Comparison of ENCODE assay signal across 9 cellular contexts in the genomic region with DNA sequence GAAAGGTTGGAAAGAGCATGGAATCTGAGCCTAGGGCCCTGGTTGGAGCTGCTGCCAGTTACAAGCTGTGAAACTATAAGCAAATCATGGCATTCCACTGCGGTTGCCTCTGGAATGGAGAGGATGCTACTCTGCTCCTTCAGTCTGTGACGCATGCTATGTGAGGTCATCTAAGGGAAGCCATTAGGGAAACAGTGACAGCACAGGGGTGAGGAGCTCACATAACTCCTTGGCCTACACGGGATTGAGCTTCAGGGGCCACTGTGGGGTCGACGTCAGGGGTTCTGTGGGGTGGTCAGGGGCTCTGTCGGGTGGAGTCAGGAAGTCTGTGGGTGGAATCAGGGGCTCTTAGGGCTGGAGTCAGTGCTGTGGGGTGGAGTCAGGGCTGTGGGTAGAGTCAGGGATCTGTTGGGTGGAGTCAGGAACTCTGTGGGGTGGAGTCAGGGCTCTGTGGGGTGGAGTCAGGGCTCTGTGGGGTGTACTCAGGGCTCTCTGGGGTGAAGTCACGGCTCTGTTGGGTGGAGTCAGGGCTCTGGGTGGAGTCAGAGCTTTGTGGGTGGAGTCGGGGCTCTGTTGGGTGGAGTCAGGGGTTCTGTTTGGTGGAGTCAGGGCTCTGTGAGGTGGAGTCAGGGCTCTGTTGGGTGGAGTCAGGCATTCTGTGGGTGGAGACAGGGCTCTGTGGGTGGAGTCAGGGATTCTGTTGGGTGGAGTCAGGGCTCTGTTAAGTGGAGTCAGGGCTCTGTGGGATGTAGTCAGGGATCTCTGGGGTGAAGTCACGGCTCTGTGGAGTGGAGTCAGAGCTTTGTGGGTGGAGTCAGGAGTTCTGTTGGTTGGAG. TPM values are rescaled to one million over a fixed set of nuclear protein-coding genes. Genes with fewer than 3 reads are reported as not detected.
DNase-seq lines count a peak whose midpoint lies in the region; ATAC-seq, FAIRE-seq and TF ChIP-seq lines count a peak whose summit lies in the region.
"Had no signal": no experiment of that assay in that cellular context is flagged by ENCODE, and none has a peak within 500 bp of the region (broad histone marks: within the 10 kb centered on the region; RNA-seq: fewer than 3 reads in every experiment).

No MANE protein-coding gene starts in this region.

- POLR2A ChIA-PET in naive thymus-derived CD4-positive, alpha-beta T cell (lab: Charles Lee), result no interaction called here

- H3K4me1 ChIP-seq in naive thymus-derived CD4-positive, alpha-beta T cell (ENCODE audit: control insufficient read depth in 2 of 2, insufficient read depth in 2 of 2, low read length in 2 of 2), result no peaks in the 10 kb centered on the region

- H3K27me3 Mint-ChIP-seq in naive thymus-derived CD4-positive, alpha-beta T cell, result peaks cover 4 to 24% (median 13%) of the 10 kb centered on the region in 5 donors

- no peak for TF ChIP-seq POLR2A in GM12891 (IDR thresholded peaks at IDR 0.05; ENCODE audit: low read depth, low read length)

- DNase-seq in GM12891 (ENCODE audit: insufficient read length, low spot score), result peak; percentile 33
- peak; percentile 92 for DNase-seq in epidermal melanocyte (ENCODE audit: insufficient read length, low spot score)
- DNase-seq in naive thymus-derived CD4-positive, alpha-beta T cell, result peak in 1 of 9 donors; percentile 37
- DNase-seq in NCI-H128 (lab: John Stamatoyannopoulos, UW; ENCODE audit: unreplicated experiment), result no peak

- no peaks in the 10 kb centered on the region for H3K9me3 Mint-ChIP-seq in naive thymus-derived CD4-positive, alpha-beta T cell

- intact Hi-C loops in naive thymus-derived CD4-positive, alpha-beta T cell (cut with micrococcal nuclease), result no loop called here

- H3K36me3 ChIP-seq in naive thymus-derived CD4-positive, alpha-beta T cell (ENCODE audit: control insufficient read depth in 2 of 3, insufficient read depth in 3 of 3, low read length in 3 of 3), result no peaks in the 10 kb centered on the region

- peaks cover 0 to 12% (median 3%) of the 10 kb centered on the region in 7 donors for H3K4me1 Mint-ChIP-seq in naive thymus-derived CD4-positive, alpha-beta T cell

- H3K27ac ChIP-seq in naive thymus-derived CD4-positive, alpha-beta T cell (ENCODE audit: low read depth, low read length), result no peak overlapping the region

- FAIRE-seq in GM12891 (lab: Jason Lieb, UNC), result no peak
- FAIRE-seq in TTC549 (lab: Jason Lieb, UNC), result peak; percentile 99

- H3K36me3 Mint-ChIP-seq in naive thymus-derived CD4-positive, alpha-beta T cell, result no peaks in the 10 kb centered on the region

- H3K27ac Mint-ChIP-seq in naive thymus-derived CD4-positive, alpha-beta T cell, result no peak overlapping the region

- H3K4me3 Mint-ChIP-seq in naive thymus-derived CD4-positive, alpha-beta T cell, result no peak overlapping the region

- CTCF ChIA-PET in naive thymus-derived CD4-positive, alpha-beta T cell (lab: Charles Lee), result interaction anchor here (1.0 kb wide), 1 partner anchor 9 kb away, joined by 7 read pairs; no protein-coding TSS in a partner anchor

- H3K9me3 ChIP-seq in naive thymus-derived CD4-positive, alpha-beta T cell (ENCODE audit: control insufficient read depth in 2 of 3, low read length in 3 of 3), result no peaks in the 10 kb centered on the region

- ATAC-seq in HG03432 (IDR thresholded peaks at IDR 0.05; ENCODE audit: unreplicated experiment) (peak; percentile 79), GM18498 (IDR thresholded peaks at IDR 0.05; ENCODE audit: unreplicated experiment) (no peak), HG03520 (IDR thresholded peaks at IDR 0.05; ENCODE audit: unreplicated experiment) (no peak)
- ATAC-seq in naive thymus-derived CD4-positive, alpha-beta T cell, result peak; percentile 72

- no peaks in the 10 kb centered on the region for H3K27me3 ChIP-seq in naive thymus-derived CD4-positive, alpha-beta T cell (ENCODE audit: control insufficient read depth in 2 of 2, insufficient read depth in 2 of 2, low read length in 2 of 2)

- no peak overlapping the region for H3K4me3 ChIP-seq in naive thymus-derived CD4-positive, alpha-beta T cell (ENCODE audit: low read length)

TF ChIP-seq in GM12891, 5 proteins besides CTCF, POLR2A, EP300 and RAD21:
- TF ChIP-seq POLR2AphosphoS5 (IDR thresholded peaks at IDR 0.05; ENCODE audit: low read depth, low read length) (no peak), PAX5 (IDR thresholded peaks at IDR 0.05; ENCODE audit: insufficient read depth, low read length, severe bottlenecking) (no peak), POU2F2 (IDR thresholded peaks at IDR 0.05; ENCODE audit: low read depth, low read length) (no peak), TAF1 (IDR thresholded peaks at IDR 0.05; ENCODE audit: low read depth, low read length) (no peak), SPI1 (IDR thresholded peaks at IDR 0.05; ENCODE audit: low read depth, low read length) (no peak)

RNA-seq across cellular contexts. Expression of a gene that starts 35.8 kb away (rescaled TPM):
- polyA plus RNA-seq in GM12891 (2012; ENCODE audit: low read depth, missing spikeins), result not detected
- total RNA-seq in naive thymus-derived CD4-positive, alpha-beta T cell, result under 1 TPM in 1 of 5 experiments, not detected in 4; 0.17 TPM
- under 1 TPM in 1 of 2 donors, not detected in 1; 0.49 TPM for polyA plus RNA-seq in naive thymus-derived CD4-positive, alpha-beta T cell
- total RNA-seq: T-helper 2 cell treated with Interferon-gamma antibody and Interleukin-4, amounts not matched to agents 100 ng/mL and 5 ng/mL, for 36 hours had no signal

Comparison
In these comparisons a context has a peak if more than half of its experiments do, and no peak if none do; other contexts are left out.
1. ATAC-seq: peak in HG03432 (single experiment) and naive thymus-derived CD4-positive, alpha-beta T cell (single experiment); none in GM18498 (single experiment) and HG03520 (single experiment).